ENCODE assay signal across 11 cellular contexts in genomic region chr5:149853701-149854100, GRCh38.
DNase-seq lines count a peak whose midpoint lies in the region; ATAC-seq, FAIRE-seq and TF ChIP-seq lines count a peak whose summit lies in the region.
"Had no signal": no experiment of that assay in that cellular context is flagged by ENCODE, and none has a peak within 500 bp of the region (broad histone marks: within the 10 kb centered on the region; RNA-seq: fewer than 3 reads in every experiment).

No MANE protein-coding gene starts in this region.

- no peak overlapping the region for H2AFZ ChIP-seq in hepatocyte

- TF ChIP-seq EP300 in A549 (IDR thresholded peaks at IDR 0.05), result no peak

- no peak for TF ChIP-seq CTCF in A549 (IDR thresholded peaks at IDR 0.05)
- TF ChIP-seq CTCF in hepatocyte (IDR thresholded peaks at IDR 0.05; ENCODE audit: poor library complexity), result no peak
- no peak for TF ChIP-seq CTCF in gastrocnemius medialis (IDR thresholded peaks at IDR 0.05 in 4 of 5, conservative IDR thresholded peaks at IDR 0.05 in 1 of 5)
- no peak for TF ChIP-seq CTCF in foreskin fibroblast (IDR thresholded peaks at IDR 0.05; ENCODE audit: low read depth, low read length)

- H3K4me2 ChIP-seq in A549 (no peak overlapping the region), hepatocyte (no peak overlapping the region)

- CTCF ChIA-PET in A549 (lab: Yijun Ruan, JAX), result interaction anchor here (0.8 to 35.9 kb wide), 34 partner anchors 8 to 235 kb away, joined by 3 to 768 read pairs (median 7); partner anchors contain the start of genes HMGXB3, SLC26A2 and TIGD6

- peak overlapping the region; percentile 8 to 36; a peak in 1 of 6 replicates for H3K27ac ChIP-seq in A549
- peak overlapping the region; percentile 88 for H3K27ac ChIP-seq in SJCRH30
- peak overlapping the region; percentile 87 for H3K27ac ChIP-seq in hepatocyte
- peak overlapping the region in 3 of 4 donors; percentile 44 to 92 (median 57) for H3K27ac ChIP-seq in gastrocnemius medialis

- TF ChIP-seq RAD21 in A549 (conservative IDR thresholded peaks at IDR 0.05 in 1 of 2, IDR thresholded peaks at IDR 0.05 in 1 of 2), result no peak

- H4K20me1 ChIP-seq in hepatocyte (ENCODE audit: insufficient read depth, poor library complexity, severe bottlenecking), result no peaks in the 10 kb centered on the region

- POLR2A ChIA-PET in A549 (lab: Yijun Ruan, JAX), result interaction anchor here (1.2 kb wide), 1 partner anchor 107 kb away, joined by 9 read pairs; the partner anchor contains the start of gene SLC26A2

- DNase-seq in A549 (ENCODE audit: low read depth in 1 of 2, low spot score in 1 of 2) (no peak), SJCRH30 (peak; percentile 80 to 82), hepatocyte (ENCODE audit: low spot score) (no peak), gastrocnemius medialis (no peak), foreskin fibroblast (no peak), NCI-H2227 (lab: John Stamatoyannopoulos, UW; ENCODE audit: unreplicated experiment) (no peak)
- DNase-seq: DMS153, DMS79 treated with DMSO at 0.1 percent for 48 hours had no signal

- H3K36me3 ChIP-seq in SJCRH30 (no peaks in the 10 kb centered on the region; the same call in 1 of the 2 replicates), hepatocyte (replicated peaks; ENCODE audit: insufficient read depth, low read depth) (no peaks in the 10 kb centered on the region), gastrocnemius medialis (peaks cover 0 to 7% of the 10 kb centered on the region in 2 donors)

- no peaks in the 10 kb centered on the region for H3K79me2 ChIP-seq in hepatocyte

- intact Hi-C loops in gastrocnemius medialis (cut with DNase I; ENCODE audit: low total_unique reads), result loop anchor here (1.0 to 5.0 kb wide), 3 partner anchors 139 to 217 kb away; no protein-coding TSS in a partner anchor

- in situ Hi-C loops in gastrocnemius medialis (cut with MboI; ENCODE audit: low sequenced_read_pairs in 4 of 4), result loop anchor here (5.0 to 10.0 kb wide), 3 partner anchors 134 to 219 kb away; no protein-coding TSS in a partner anchor

- ATAC-seq in A549 (no peak), gastrocnemius medialis (no peak), GM21529 (IDR thresholded peaks at IDR 0.05; ENCODE audit: unreplicated experiment) (no peak)
- ATAC-seq: CD8-positive, alpha-beta T cell had no signal

- 90% methylated on average over 3 of the region's 3 CpGs for WGBS in A549 (ENCODE audit: missing lambda C conversion rate)
- WGBS in hepatocyte (ENCODE audit: low lambda C conversion rate, missing lambda C conversion rate), result 89% methylated on average over 3 of the region's 3 CpGs

- no peaks in the 10 kb centered on the region for H3K9me3 ChIP-seq in A549
- H3K9me3 ChIP-seq in SJCRH30 (replicated peaks), result no peaks in the 10 kb centered on the region
- no peaks in the 10 kb centered on the region for H3K9me3 ChIP-seq in hepatocyte (ENCODE audit: low read depth)
- H3K9me3 ChIP-seq in gastrocnemius medialis, result no peaks in the 10 kb centered on the region

- no peak for TF ChIP-seq POLR2A in A549 (IDR thresholded peaks at IDR 0.05; ENCODE audit: low read length)
- TF ChIP-seq POLR2A in gastrocnemius medialis (IDR thresholded peaks at IDR 0.05), result no peak

- H3K9me2 ChIP-seq in hepatocyte (replicated peaks; ENCODE audit: insufficient read depth), result no peaks in the 10 kb centered on the region

- H3K27me3 ChIP-seq in SJCRH30, result no peaks in the 10 kb centered on the region
- H3K27me3 ChIP-seq in hepatocyte, result no peaks in the 10 kb centered on the region
- H3K27me3 ChIP-seq in gastrocnemius medialis, result no peaks in the 10 kb centered on the region

- peaks cover 18% of the 10 kb centered on the region for H3K4me1 ChIP-seq in A549
- peaks cover 59% of the 10 kb centered on the region for H3K4me1 ChIP-seq in SJCRH30
- peaks cover 9% of the 10 kb centered on the region for H3K4me1 ChIP-seq in hepatocyte (ENCODE audit: insufficient read depth)
- H3K4me1 ChIP-seq in gastrocnemius medialis, result peaks cover 25 to 28% of the 10 kb centered on the region in 2 donors

- FAIRE-seq in A549 (lab: Jason Lieb, UNC), result no peak
- FAIRE-seq: D721Med had no signal

- H3K4me3 ChIP-seq in A549, result no peak overlapping the region
- no peak overlapping the region for H3K4me3 ChIP-seq in SJCRH30
- no peak overlapping the region for H3K4me3 ChIP-seq in hepatocyte
- H3K4me3 ChIP-seq in gastrocnemius medialis, result no peak overlapping the region
- H3K4me3 ChIP-seq in foreskin fibroblast (ENCODE audit: low read depth in 1 of 2, low read length in 2 of 2), result no peak overlapping the region

TF ChIP-seq in A549, 52 proteins besides CTCF, POLR2A, EP300 and RAD21:
- TF ChIP-seq CHD4 (IDR thresholded peaks at IDR 0.05; ENCODE audit: borderline replicate concordance), result no peak
- TF ChIP-seq MAFK (IDR thresholded peaks at IDR 0.05; ENCODE audit: partially characterized antibody), result no peak
- TF ChIP-seq JUN (IDR thresholded peaks at IDR 0.05), result no peak
- TF ChIP-seq SREBF2 (IDR thresholded peaks at IDR 0.05), result no peak
- TF ChIP-seq CBX8 (IDR thresholded peaks at IDR 0.05), result no peak
- TF ChIP-seq BCL3 (IDR thresholded peaks at IDR 0.05), result no peak
- no peak for TF ChIP-seq ESRRA (IDR thresholded peaks at IDR 0.05; ENCODE audit: borderline replicate concordance, low read length)
- TF ChIP-seq RFX5 (IDR thresholded peaks at IDR 0.05), result no peak
- no peak for TF ChIP-seq MAZ (IDR thresholded peaks at IDR 0.05; ENCODE audit: borderline replicate concordance, low read depth, low read length)
- TF ChIP-seq NR3C1 (IDR thresholded peaks at IDR 0.05), result no peak
- no peak for TF ChIP-seq NFE2L2 (conservative IDR thresholded peaks at IDR 0.05; ENCODE audit: low read length)
- TF ChIP-seq ZNF302 (CRISPR knock-in tag; IDR thresholded peaks at IDR 0.05), result no peak
- TF ChIP-seq EHMT2 (IDR thresholded peaks at IDR 0.05; ENCODE audit: low read depth), result no peak
- no peak for TF ChIP-seq RNF2 (IDR thresholded peaks at IDR 0.05; ENCODE audit: borderline replicate concordance, low read depth)
- TF ChIP-seq NPAS2 (CRISPR knock-in tag; IDR thresholded peaks at IDR 0.05; ENCODE audit: borderline replicate concordance), result no peak
- TF ChIP-seq CHD2 (IDR thresholded peaks at IDR 0.05; ENCODE audit: low read length, partially characterized antibody), result no peak
- no peak for TF ChIP-seq ZSCAN20 (CRISPR knock-in tag; IDR thresholded peaks at IDR 0.05)
- no peak for TF ChIP-seq SMC3 (IDR thresholded peaks at IDR 0.05)
- no peak for TF ChIP-seq CBX2 (IDR thresholded peaks at IDR 0.05; ENCODE audit: borderline replicate concordance, low read depth)
- TF ChIP-seq ELK1 (IDR thresholded peaks at IDR 0.05; ENCODE audit: low read depth, low read length), result no peak

Comparison
In these comparisons a context has a peak if more than half of its experiments do, and no peak if none do; other contexts are left out.
1. DNase-seq: peak in SJCRH30 (2 of 2); none in A549 (0 of 2), hepatocyte (single experiment), gastrocnemius medialis (0 of 2), foreskin fibroblast (0 of 2) and NCI-H2227 (single experiment).
2. H3K27ac ChIP-seq: peak in every context shown above with its lines; median percentile 88 in SJCRH30; 87 in hepatocyte; 57 in gastrocnemius medialis; 22 in A549.